19 cellular contexts compared by ENCODE assay signal in the genomic region with DNA sequence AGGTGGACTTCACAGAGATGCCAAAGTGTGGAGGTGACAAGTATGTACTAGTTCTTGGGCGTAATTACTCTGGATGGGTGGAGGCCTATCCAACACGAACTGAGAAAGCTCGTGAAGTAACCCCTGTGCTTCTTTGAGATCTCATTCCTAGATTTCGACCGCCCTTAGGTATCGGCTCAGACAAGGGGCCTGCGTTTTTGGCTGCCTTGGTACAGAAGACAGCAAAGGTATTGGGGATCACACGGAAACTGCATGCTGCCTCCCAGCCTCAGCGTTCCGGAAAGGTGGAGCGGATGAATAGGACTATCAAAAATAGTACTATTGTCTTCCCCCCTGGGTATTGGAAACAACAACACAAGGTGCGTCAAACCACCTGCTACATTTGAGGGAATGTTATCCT. TPM values are rescaled to one million over a fixed set of nuclear protein-coding genes. Genes with fewer than 3 reads are reported as not detected.
"Had no signal": no experiment of that assay in that cellular context is flagged by ENCODE, and none has a peak within 500 bp of the region (broad histone marks: within the 10 kb centered on the region; RNA-seq: fewer than 3 reads in every experiment).

No MANE protein-coding gene starts in this region.

RNA-seq across cellular contexts. Expression of gene DEFB131A, which starts 35.9 kb away (rescaled TPM):
- total RNA-seq: naive thymus-derived CD4-positive, alpha-beta T cell; natural killer cell; omental fat pad; osteocyte; pancreas; progenitor cell of endocrine pancreas; pulmonary artery endothelial cell; right atrium auricular region; sciatic nerve; stomach; subcutaneous adipose tissue; temporal lobe; thoracic aorta; thyroid gland; tibial nerve; upper lobe of left lung; ureter; vagina had no signal
- polyA plus RNA-seq: naive thymus-derived CD4-positive, alpha-beta T cell; neural cell; pancreas; stomach had no signal
